Comparison of ENCODE assay signal across 8 cellular contexts in the genomic region with DNA sequence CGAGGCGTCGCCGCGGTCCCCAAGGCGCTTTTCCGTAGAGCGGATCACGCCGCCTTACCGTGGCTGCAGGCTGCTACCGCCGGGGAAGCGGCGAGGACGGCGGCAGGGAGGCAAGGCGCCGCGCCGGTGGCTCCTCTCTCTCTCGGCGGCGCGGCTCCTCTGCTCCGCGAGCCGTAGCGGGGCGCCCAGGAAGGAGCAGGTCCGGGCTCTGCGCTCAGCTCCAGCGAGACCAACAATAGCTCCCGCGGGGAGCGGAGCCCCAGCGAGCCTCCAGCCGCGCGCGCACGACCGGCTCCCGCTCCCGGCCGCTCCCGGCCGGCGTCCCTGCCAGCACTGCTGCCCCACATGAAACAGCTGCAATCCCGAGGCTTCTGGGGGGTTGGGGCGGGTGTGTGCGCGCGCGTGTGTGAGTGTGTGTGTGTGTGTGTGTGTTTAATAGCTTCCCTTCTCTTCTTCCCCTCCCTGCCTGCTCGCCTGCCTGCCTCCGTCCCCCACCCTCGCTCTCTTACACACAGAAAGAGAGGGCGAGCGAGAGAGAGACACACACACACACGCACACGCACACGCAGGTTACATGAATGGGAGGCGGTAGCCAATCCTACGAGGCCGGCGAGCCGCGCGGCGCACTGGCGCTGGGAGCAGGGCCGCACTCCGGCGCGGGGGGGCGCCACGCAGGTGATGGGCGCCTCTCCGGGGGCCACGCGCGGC. TPM values are rescaled to one million over a fixed set of nuclear protein-coding genes. Genes with fewer than 3 reads are reported as not detected.
DNase-seq lines count a peak whose midpoint lies in the region; ATAC-seq and TF ChIP-seq lines count a peak whose summit lies in the region.

Gene TENM4 (minus strand): TSS at position 580 of the 708 bp plus-strand sequence. CDS start 371,086 bp downstream, outside the sequence.

- H3K27ac ChIP-seq in smooth muscle cell (ENCODE audit: low read depth), result peak within 1 kb of the TSS; percentile 86

- peak within 1 kb of the TSS; percentile 78 for H3K9ac ChIP-seq in smooth muscle cell (ENCODE audit: low read depth)

- H3K4me3 ChIP-seq in H7 (ENCODE audit: insufficient read depth, low read depth, low read length) (peak within 1 kb of the TSS; percentile 86), smooth muscle cell (peak within 1 kb of the TSS; percentile 78)

- WGBS in smooth muscle cell (ENCODE audit: low lambda C conversion rate), result 2% methylated on average over 69 of the region's 83 CpGs

- ATAC-seq in HG02763 (IDR thresholded peaks at IDR 0.05; ENCODE audit: unreplicated experiment), result no peak

- H3K36me3 ChIP-seq in H7 (replicated peaks; ENCODE audit: control insufficient read depth, insufficient read depth, low read length), result no peaks in the 10 kb centered on the region
- H3K36me3 ChIP-seq in smooth muscle cell (ENCODE audit: low read depth), result no peaks in the 10 kb centered on the region

- peaks cover 20% of the 10 kb centered on the region for H3K4me1 ChIP-seq in smooth muscle cell (ENCODE audit: low read depth)

- peaks cover 16% of the 10 kb centered on the region for H4K20me1 ChIP-seq in smooth muscle cell (ENCODE audit: low read depth)

- H3K79me2 ChIP-seq in smooth muscle cell (ENCODE audit: low read depth), result peaks cover 35% of the 10 kb centered on the region

- peak within 1 kb of the TSS; percentile 98 for H3K4me2 ChIP-seq in smooth muscle cell

- peaks cover 10% of the 10 kb centered on the region for H3F3A ChIP-seq in smooth muscle cell (ENCODE audit: low read depth)

- peak within 1 kb of the TSS; percentile 85 for H2AFZ ChIP-seq in smooth muscle cell (ENCODE audit: low read depth)

- DNase-seq in DMS53 treated with DMSO at 0.1 percent for 48 hours (lab: John Stamatoyannopoulos, UW; ENCODE audit: unreplicated experiment) (peak; percentile 93), H7 (peak; percentile 78), NCI-H526 treated with DMSO at 0.1 percent for 48 hours (lab: John Stamatoyannopoulos, UW) (peak; percentile 95), cerebellar cortex (ENCODE audit: low spot score) (peak; percentile 64), kidney glomerular epithelial cell (lab: John Stamatoyannopoulos, UW) (peak; percentile 67), smooth muscle cell (lab: John Stamatoyannopoulos, UW; ENCODE audit: unreplicated experiment) (peak; percentile 49), NCI-H446 treated with DMSO at 0.1 percent for 48 hours (lab: John Stamatoyannopoulos, UW) (no peak)

- H3K27me3 ChIP-seq in H7 (ENCODE audit: control insufficient read depth, insufficient read depth, low read length) (peaks cover 65% of the 10 kb centered on the region), smooth muscle cell (ENCODE audit: low read depth) (peaks cover 16% of the 10 kb centered on the region)

- no peaks in the 10 kb centered on the region for H3K9me3 ChIP-seq in smooth muscle cell (replicated peaks; ENCODE audit: low read depth)

- TF ChIP-seq CTCF in smooth muscle cell (IDR thresholded peaks at IDR 0.05; ENCODE audit: borderline replicate concordance, insufficient read depth, poor library complexity, severe bottlenecking), result peak; percentile 45

RNA-seq across cellular contexts. Expression of gene TENM4, which starts in this region (rescaled TPM):
- total RNA-seq in H7 (2014; rRNA removed; shearing (Covaris generic)), result 21.8 and 29.6 TPM in 2 replicates
- 30.6 and 38.2 TPM in 2 replicates for total RNA-seq in smooth muscle cell
- 31.6 and 31.7 TPM in 2 replicates for polyA plus RNA-seq in smooth muscle cell
